8 cellular contexts compared by ENCODE assay signal in the genomic region with DNA sequence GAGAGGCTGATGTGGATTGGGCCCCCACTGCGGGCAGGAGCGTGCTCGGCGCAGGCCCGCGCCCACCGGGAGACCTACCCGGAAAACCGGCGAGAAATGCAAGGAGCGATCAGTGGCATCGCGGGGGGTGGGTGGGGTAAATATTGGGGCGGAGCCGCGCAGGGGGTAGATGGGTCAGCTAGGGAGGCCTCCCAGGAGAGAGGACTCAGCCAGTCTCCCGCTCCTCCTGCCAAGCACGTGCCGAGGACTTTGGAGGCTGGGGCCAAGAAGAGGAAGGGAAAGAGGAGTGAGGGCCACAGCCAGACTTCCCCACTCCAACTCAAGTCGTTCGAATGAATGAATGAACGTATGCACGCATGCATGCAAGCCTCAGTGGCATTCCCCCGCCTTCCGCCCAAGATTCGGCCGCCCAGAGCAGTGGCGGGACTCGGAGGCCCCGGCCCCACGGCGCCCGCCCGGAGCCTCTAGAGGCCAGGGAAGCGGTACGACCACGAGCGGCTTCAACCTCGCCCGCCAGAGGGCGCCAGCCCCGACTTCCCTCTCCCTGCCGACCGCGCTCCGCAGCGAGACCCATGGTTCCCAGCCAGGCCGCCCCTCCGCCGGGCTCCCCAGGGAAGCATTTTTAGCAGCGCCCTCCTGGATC. TPM values are rescaled to one million over a fixed set of nuclear protein-coding genes. Genes with fewer than 3 reads are reported as not detected.
A peak's percentile ranks its signal among the peaks of the same experiment; 100 is the strongest.
DNase-seq lines count a peak whose midpoint lies in the region; ATAC-seq and TF ChIP-seq lines count a peak whose summit lies in the region.

No MANE protein-coding gene starts in this region.

- POLR2A ChIA-PET in BJ (lab: Charles Lee): no interaction called here

- TF ChIP-seq CTCF in BJ (IDR thresholded peaks at IDR 0.05; ENCODE audit: insufficient read depth, low read depth, low read length) (peak; percentile 92), GM20000 (IDR thresholded peaks at IDR 0.05; ENCODE audit: extremely low read depth, missing control alignments) (peak; percentile 86), epithelial cell of proximal tubule (conservative IDR thresholded peaks at IDR 0.05; ENCODE audit: low read depth, low read length) (peak; percentile 71), mucosa of descending colon (IDR thresholded peaks at IDR 0.05) (peak; percentile 92)

- no peaks in the 10 kb centered on the region for H3K9me3 ChIP-seq in mucosa of descending colon

- ATAC-seq in mucosa of descending colon (peak; percentile 77), HG03378 (IDR thresholded peaks at IDR 0.05; ENCODE audit: unreplicated experiment) (no peak)

- CTCF ChIA-PET in BJ (lab: Yijun Ruan, JAX): interaction anchor here (0.5 to 5.9 kb wide), 22 partner anchors 13 to 625 kb away, joined by 3 to 88 read pairs (median 4); a partner anchor contains a TSS

- H3K36me3 ChIP-seq in BJ (ENCODE audit: control insufficient read depth, insufficient read depth, low read length): no peaks in the 10 kb centered on the region
- no peaks in the 10 kb centered on the region for H3K36me3 ChIP-seq in mucosa of descending colon (ENCODE audit: low read depth)

- H3K27me3 ChIP-seq in BJ (ENCODE audit: control insufficient read depth, insufficient read depth, low read length): peaks cover 18% of the 10 kb centered on the region

- DNase-seq in BJ (ENCODE audit: low read depth): no peak
- peak; percentile 91 for DNase-seq in GM20000 (ENCODE audit: low spot score)
- peak; percentile 73 for DNase-seq in NCI-H2227 (lab: John Stamatoyannopoulos, UW; ENCODE audit: unreplicated experiment)
- peak; percentile 78 for DNase-seq in activated T-cell treated with anti-CD3 and anti-CD28 coated beads for 4 hours
- DNase-seq in epithelial cell of proximal tubule (ENCODE audit: low read depth): no peak
- DNase-seq in mucosa of descending colon: peak; percentile 87 to 92 (median 90)
- peak; percentile 56 to 72 for DNase-seq in stimulated activated CD8-positive, alpha-beta memory T cell treated with anti-CD3 and anti-CD28 coated beads, Interleukin-2, amount 100 ng/mL, for 1 hour (ENCODE audit: low read depth in 2 of 2)

- peaks cover 51% of the 10 kb centered on the region for H3K4me1 ChIP-seq in mucosa of descending colon (ENCODE audit: low read depth)

- no peak overlapping the region; the same call in 1 of the 2 replicates for H3K4me3 ChIP-seq in BJ (ENCODE audit: low read depth, low read length)
- peak overlapping the region; percentile 33 for H3K4me3 ChIP-seq in epithelial cell of proximal tubule (ENCODE audit: low read depth, low read length)
- no peak overlapping the region for H3K4me3 ChIP-seq in mucosa of descending colon

- intact Hi-C loops in mucosa of descending colon (cut with DNase I, micrococcal nuclease): loop anchor here (5.0 to 10.0 kb wide), 2 partner anchors 175 to 182 kb away; no protein-coding TSS in a partner anchor

RNA-seq across cellular contexts. Expression of a gene that starts 3.6 kb away (rescaled TPM):
- 31.8 and 35.6 TPM in 2 replicates for polyA plus RNA-seq in BJ (2011; rRNA removed)
- 16.1 and 32.7 TPM in 2 replicates for polyA minus RNA-seq in BJ (2011; rRNA and poly(A)+ RNA removed)
- total RNA-seq in epithelial cell of proximal tubule (118 and 159 TPM in 2 replicates), mucosa of descending colon (10 to 100 TPM; 14.4 to 27.4 (median 15.3) TPM)

RNA-seq across cellular contexts. Expression of a gene that starts 3.8 kb away (rescaled TPM):
- not detected in 2 replicates for polyA plus RNA-seq in BJ (2011; rRNA removed)
- polyA minus RNA-seq in BJ (2011; rRNA and poly(A)+ RNA removed): not detected in 2 replicates
- total RNA-seq in epithelial cell of proximal tubule (not detected in 2 replicates), mucosa of descending colon (not detected)

RNA-seq across cellular contexts. Expression of a gene that starts 38.6 kb away (rescaled TPM):
- 25.6 and 52.3 TPM in 2 replicates for polyA plus RNA-seq in BJ (2011; rRNA removed)
- 21.2 and 27.0 TPM in 2 replicates for polyA minus RNA-seq in BJ (2011; rRNA and poly(A)+ RNA removed)
- total RNA-seq in epithelial cell of proximal tubule (39.8 and 48.4 TPM in 2 replicates), mucosa of descending colon (100 to 1,000 TPM in 2 of 3 donors, 10 to 100 TPM in 1; 80.8 to 112 (median 110) TPM)

Comparison
In these comparisons a context has a peak if more than half of its experiments do, and no peak if none do; other contexts are left out.
1. DNase-seq: peak in GM20000 (single experiment), NCI-H2227 (single experiment), activated T-cell treated with anti-CD3 and anti-CD28 coated beads for 4 hours (single experiment), mucosa of descending colon (3 of 3) and stimulated activated CD8-positive, alpha-beta memory T cell treated with anti-CD3 and anti-CD28 coated beads, Interleukin-2, amount 100 ng/mL, for 1 hour (2 of 2); none in BJ (single experiment) and epithelial cell of proximal tubule (single experiment).
2. Peak in every context shown above with its lines, with median percentiles within 50 percentile points of each other: CTCF ChIP-seq.